1 cellular context compared by ENCODE assay signal in genomic region chr3:195542691-195543641, GRCh38.
TF ChIP-seq lines count a peak whose summit lies in the region.

Gene PPP1R2 (minus strand): TSS chr3:195543325. CDS start chr3:195543025, 300 bp downstream.

TF ChIP-seq in HepG2, 621 proteins besides CTCF, POLR2A, EP300 and RAD21 (continued from another document and continues in another):
- TF ChIP-seq ZGPAT (CRISPR knock-in tag; IDR thresholded peaks at IDR 0.05) (peak; percentile 85; the same call in 1 of the 2 replicates), ZNF746 (CRISPR knock-in tag; IDR thresholded peaks at IDR 0.05) (peak; percentile 76; the same call in 1 of the 2 replicates), MED8 (CRISPR knock-in tag; IDR thresholded peaks at IDR 0.05; ENCODE audit: insufficient replicate concordance) (peak; percentile 20), TAF15 (IDR thresholded peaks at IDR 0.05; ENCODE audit: low read depth, low read length, poor library complexity, severe bottlenecking) (no peak), ZKSCAN8 (CRISPR knock-in tag; IDR thresholded peaks at IDR 0.05; ENCODE audit: borderline replicate concordance) (peak; percentile 14; the same call in 1 of the 2 replicates), ZSCAN31 (CRISPR knock-in tag; IDR thresholded peaks at IDR 0.05; ENCODE audit: low read depth) (no peak), JARID2 (CRISPR knock-in tag; IDR thresholded peaks at IDR 0.05; ENCODE audit: insufficient replicate concordance) (peak; percentile 32), ZNF615 (CRISPR knock-in tag; IDR thresholded peaks at IDR 0.05; ENCODE audit: borderline replicate concordance) (no peak), TARDBP (CRISPR knock-in tag; IDR thresholded peaks at IDR 0.05) (0 out of 2 replicates have a peak, but pooled peaks have one; percentile 28), ZNF704 (CRISPR knock-in tag; IDR thresholded peaks at IDR 0.05; ENCODE audit: borderline replicate concordance) (no peak), MZF1 (CRISPR knock-in tag; IDR thresholded peaks at IDR 0.05; ENCODE audit: borderline replicate concordance) (0 out of 2 replicates have a peak, but pooled peaks have one; percentile 70), ZNF33B (CRISPR knock-in tag; IDR thresholded peaks at IDR 0.05) (no peak), CEBPG (CRISPR knock-in tag; IDR thresholded peaks at IDR 0.05) (no peak), ZNF512B (CRISPR knock-in tag; IDR thresholded peaks at IDR 0.05; ENCODE audit: borderline replicate concordance) (no peak), HNRNPK (IDR thresholded peaks at IDR 0.05; ENCODE audit: low read depth, low read length, poor library complexity, severe bottlenecking) (no peak), ZNF260 (CRISPR knock-in tag; IDR thresholded peaks at IDR 0.05; ENCODE audit: borderline replicate concordance, low read depth) (no peak), ISL2 (CRISPR knock-in tag; IDR thresholded peaks at IDR 0.05) (no peak; the same call in none of the 2 replicates), BCLAF1 (IDR thresholded peaks at IDR 0.05) (no peak), TEF (CRISPR knock-in tag; IDR thresholded peaks at IDR 0.05) (no peak), ZMAT3 (CRISPR knock-in tag; conservative IDR thresholded peaks at IDR 0.05) (peak; percentile 91; the same call in 1 of the 2 replicates), TBP (CRISPR knock-in tag; IDR thresholded peaks at IDR 0.05) (no peak), NFE2 (CRISPR knock-in tag; IDR thresholded peaks at IDR 0.05) (no peak), SKI (IDR thresholded peaks at IDR 0.05; ENCODE audit: partially characterized antibody) (peak; percentile 49), PBX2 (CRISPR knock-in tag; IDR thresholded peaks at IDR 0.05) (no peak), ZNF598 (CRISPR knock-in tag; IDR thresholded peaks at IDR 0.05; ENCODE audit: borderline replicate concordance) (peak; percentile 67; the same call in 1 of the 2 replicates), ZSCAN21 (CRISPR knock-in tag; IDR thresholded peaks at IDR 0.05; ENCODE audit: borderline replicate concordance) (peak; percentile 85; the same call in 1 of the 2 replicates), ZNF567 (CRISPR knock-in tag; IDR thresholded peaks at IDR 0.05; ENCODE audit: borderline replicate concordance) (no peak)
- TF ChIP-seq, protein P1, sequence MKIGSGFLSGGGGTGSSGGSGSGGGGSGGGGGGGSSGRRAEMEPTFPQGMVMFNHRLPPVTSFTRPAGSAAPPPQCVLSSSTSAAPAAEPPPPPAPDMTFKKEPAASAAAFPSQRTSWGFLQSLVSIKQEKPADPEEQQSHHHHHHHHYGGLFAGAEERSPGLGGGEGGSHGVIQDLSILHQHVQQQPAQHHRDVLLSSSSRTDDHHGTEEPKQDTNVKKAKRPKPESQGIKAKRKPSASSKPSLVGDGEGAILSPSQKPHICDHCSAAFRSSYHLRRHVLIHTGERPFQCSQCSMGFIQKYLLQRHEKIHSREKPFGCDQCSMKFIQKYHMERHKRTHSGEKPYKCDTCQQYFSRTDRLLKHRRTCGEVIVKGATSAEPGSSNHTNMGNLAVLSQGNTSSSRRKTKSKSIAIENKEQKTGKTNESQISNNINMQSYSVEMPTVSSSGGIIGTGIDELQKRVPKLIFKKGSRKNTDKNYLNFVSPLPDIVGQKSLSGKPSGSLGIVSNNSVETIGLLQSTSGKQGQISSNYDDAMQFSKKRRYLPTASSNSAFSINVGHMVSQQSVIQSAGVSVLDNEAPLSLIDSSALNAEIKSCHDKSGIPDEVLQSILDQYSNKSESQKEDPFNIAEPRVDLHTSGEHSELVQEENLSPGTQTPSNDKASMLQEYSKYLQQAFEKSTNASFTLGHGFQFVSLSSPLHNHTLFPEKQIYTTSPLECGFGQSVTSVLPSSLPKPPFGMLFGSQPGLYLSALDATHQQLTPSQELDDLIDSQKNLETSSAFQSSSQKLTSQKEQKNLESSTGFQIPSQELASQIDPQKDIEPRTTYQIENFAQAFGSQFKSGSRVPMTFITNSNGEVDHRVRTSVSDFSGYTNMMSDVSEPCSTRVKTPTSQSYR (CRISPR knock-in tag; IDR thresholded peaks at IDR 0.05; ENCODE audit: borderline replicate concordance) = no peak
- TF ChIP-seq, protein P2, sequence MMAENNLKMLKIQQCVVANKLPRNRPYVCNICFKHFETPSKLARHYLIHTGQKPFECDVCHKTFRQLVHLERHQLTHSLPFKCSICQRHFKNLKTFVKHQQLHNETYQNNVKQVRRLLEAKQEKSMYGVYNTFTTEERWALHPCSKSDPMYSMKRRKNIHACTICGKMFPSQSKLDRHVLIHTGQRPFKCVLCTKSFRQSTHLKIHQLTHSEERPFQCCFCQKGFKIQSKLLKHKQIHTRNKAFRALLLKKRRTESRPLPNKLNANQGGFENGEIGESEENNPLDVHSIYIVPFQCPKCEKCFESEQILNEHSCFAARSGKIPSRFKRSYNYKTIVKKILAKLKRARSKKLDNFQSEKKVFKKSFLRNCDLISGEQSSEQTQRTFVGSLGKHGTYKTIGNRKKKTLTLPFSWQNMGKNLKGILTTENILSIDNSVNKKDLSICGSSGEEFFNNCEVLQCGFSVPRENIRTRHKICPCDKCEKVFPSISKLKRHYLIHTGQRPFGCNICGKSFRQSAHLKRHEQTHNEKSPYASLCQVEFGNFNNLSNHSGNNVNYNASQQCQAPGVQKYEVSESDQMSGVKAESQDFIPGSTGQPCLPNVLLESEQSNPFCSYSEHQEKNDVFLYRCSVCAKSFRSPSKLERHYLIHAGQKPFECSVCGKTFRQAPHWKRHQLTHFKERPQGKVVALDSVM (CRISPR knock-in tag; IDR thresholded peaks at IDR 0.05) = no peak; the same call in 1 of the 2 replicates
- TF ChIP-seq, protein P3, sequence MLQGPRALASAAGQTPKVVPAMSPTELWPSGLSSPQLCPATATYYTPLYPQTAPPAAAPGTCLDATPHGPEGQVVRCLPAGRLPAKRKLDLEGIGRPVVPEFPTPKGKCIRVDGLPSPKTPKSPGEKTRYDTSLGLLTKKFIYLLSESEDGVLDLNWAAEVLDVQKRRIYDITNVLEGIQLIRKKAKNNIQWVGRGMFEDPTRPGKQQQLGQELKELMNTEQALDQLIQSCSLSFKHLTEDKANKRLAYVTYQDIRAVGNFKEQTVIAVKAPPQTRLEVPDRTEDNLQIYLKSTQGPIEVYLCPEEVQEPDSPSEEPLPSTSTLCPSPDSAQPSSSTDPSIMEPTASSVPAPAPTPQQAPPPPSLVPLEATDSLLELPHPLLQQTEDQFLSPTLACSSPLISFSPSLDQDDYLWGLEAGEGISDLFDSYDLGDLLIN (CRISPR knock-in tag; IDR thresholded peaks at IDR 0.05; ENCODE audit: borderline replicate concordance) = no peak
- TF ChIP-seq, protein P4, sequence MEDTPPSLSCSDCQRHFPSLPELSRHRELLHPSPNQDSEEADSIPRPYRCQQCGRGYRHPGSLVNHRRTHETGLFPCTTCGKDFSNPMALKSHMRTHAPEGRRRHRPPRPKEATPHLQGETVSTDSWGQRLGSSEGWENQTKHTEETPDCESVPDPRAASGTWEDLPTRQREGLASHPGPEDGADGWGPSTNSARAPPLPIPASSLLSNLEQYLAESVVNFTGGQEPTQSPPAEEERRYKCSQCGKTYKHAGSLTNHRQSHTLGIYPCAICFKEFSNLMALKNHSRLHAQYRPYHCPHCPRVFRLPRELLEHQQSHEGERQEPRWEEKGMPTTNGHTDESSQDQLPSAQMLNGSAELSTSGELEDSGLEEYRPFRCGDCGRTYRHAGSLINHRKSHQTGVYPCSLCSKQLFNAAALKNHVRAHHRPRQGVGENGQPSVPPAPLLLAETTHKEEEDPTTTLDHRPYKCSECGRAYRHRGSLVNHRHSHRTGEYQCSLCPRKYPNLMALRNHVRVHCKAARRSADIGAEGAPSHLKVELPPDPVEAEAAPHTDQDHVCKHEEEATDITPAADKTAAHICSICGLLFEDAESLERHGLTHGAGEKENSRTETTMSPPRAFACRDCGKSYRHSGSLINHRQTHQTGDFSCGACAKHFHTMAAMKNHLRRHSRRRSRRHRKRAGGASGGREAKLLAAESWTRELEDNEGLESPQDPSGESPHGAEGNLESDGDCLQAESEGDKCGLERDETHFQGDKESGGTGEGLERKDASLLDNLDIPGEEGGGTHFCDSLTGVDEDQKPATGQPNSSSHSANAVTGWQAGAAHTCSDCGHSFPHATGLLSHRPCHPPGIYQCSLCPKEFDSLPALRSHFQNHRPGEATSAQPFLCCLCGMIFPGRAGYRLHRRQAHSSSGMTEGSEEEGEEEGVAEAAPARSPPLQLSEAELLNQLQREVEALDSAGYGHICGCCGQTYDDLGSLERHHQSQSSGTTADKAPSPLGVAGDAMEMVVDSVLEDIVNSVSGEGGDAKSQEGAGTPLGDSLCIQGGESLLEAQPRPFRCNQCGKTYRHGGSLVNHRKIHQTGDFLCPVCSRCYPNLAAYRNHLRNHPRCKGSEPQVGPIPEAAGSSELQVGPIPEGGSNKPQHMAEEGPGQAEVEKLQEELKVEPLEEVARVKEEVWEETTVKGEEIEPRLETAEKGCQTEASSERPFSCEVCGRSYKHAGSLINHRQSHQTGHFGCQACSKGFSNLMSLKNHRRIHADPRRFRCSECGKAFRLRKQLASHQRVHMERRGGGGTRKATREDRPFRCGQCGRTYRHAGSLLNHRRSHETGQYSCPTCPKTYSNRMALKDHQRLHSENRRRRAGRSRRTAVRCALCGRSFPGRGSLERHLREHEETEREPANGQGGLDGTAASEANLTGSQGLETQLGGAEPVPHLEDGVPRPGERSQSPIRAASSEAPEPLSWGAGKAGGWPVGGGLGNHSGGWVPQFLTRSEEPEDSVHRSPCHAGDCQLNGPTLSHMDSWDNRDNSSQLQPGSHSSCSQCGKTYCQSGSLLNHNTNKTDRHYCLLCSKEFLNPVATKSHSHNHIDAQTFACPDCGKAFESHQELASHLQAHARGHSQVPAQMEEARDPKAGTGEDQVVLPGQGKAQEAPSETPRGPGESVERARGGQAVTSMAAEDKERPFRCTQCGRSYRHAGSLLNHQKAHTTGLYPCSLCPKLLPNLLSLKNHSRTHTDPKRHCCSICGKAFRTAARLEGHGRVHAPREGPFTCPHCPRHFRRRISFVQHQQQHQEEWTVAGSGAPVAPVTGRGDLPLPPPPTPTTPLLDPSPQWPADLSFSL (CRISPR knock-in tag; IDR thresholded peaks at IDR 0.05) = no peak
